Comparison of ENCODE assay signal across 10 cellular contexts in the genomic region with DNA sequence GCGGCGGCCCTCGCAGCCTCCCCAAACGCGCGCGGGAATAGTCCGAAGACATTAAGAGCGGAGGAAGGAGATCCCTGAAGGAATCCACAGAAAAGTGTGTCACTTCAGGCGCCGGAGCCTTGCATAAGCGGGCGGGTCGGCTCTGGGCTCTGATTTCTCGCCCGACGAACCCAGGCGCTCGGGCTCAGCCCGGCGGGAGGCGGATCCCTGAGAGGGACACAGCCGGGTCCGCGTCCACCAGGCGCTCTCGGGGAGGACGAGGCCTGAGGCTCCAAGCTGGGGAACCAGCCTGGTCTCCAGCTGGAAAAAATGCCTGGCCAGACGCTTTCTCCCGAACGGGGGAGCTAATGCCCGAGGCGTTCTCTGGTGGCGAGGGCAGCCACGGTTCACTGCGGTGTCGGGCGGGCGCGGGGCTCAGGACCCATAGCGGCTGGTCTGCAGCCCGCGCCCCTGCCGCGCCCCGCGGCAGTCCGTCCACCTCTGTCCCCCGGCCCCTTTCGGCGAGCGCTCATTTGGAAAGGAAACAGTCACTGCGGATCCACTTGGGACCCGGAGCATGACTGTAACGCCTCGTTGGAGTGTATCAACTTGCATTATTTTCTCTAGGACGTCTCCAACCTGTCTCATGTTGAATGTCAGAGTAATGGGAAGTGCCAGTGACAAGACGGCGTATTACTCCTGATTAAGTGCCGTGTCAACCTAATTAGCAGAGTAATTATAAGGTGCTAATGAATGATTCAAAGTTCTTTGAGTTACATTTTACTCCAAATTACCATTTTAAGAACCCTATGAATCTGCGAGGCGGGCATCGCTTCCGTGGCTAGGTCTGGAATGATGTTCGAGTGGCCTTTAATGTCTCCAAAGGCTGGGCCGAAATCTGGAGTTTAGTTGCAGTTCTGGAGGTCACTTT. TPM values are rescaled to one million over a fixed set of nuclear protein-coding genes. Genes with fewer than 3 reads are reported as not detected.
DNase-seq lines count a peak whose midpoint lies in the region; ATAC-seq lines count a peak whose summit lies in the region.
"Had no signal": no experiment of that assay in that cellular context is flagged by ENCODE, and none has a peak within 500 bp of the region (broad histone marks: within the 10 kb centered on the region; RNA-seq: fewer than 3 reads in every experiment).

No MANE protein-coding gene starts in this region.

- H3K9me3 ChIP-seq in CD4-positive, CD25-positive, alpha-beta regulatory T cell (ENCODE audit: control insufficient read depth in 2 of 2, low read length in 2 of 2), result peaks cover 7 to 18% of the 10 kb centered on the region in 2 experiments
- no peaks in the 10 kb centered on the region for H3K9me3 ChIP-seq in neuron (ENCODE audit: low read length)

- ATAC-seq in CD4-positive, CD25-positive, alpha-beta regulatory T cell (ENCODE audit: low read depth in 2 of 2), result no peak
- ATAC-seq in GM18517 (IDR thresholded peaks at IDR 0.05; ENCODE audit: unreplicated experiment), result no peak
- ATAC-seq in GM21825 (IDR thresholded peaks at IDR 0.05; ENCODE audit: unreplicated experiment), result no peak
- no peak for ATAC-seq in stimulated activated memory B cell treated with anti-CD40 and anti-IgM and Interleukin-4, amounts not matched to agents 10 μg/mL and 1 μg/mL and 100 μg/mL, for 72 hours
- ATAC-seq in HG02759 (IDR thresholded peaks at IDR 0.05; ENCODE audit: unreplicated experiment), result no peak

- peaks cover 91% of the 10 kb centered on the region for H3K27me3 Mint-ChIP-seq in CD4-positive, CD25-positive, alpha-beta regulatory T cell
- peaks cover 73% of the 10 kb centered on the region for H3K27me3 Mint-ChIP-seq in IgD-negative memory B cell
- H3K27me3 Mint-ChIP-seq in stimulated activated memory B cell treated with anti-CD40 and anti-IgM and Interleukin-4, amounts not matched to agents 10 μg/mL and 1 μg/mL and 100 μg/mL, for 72 hours, result peaks cover 99% of the 10 kb centered on the region

- peak overlapping the region in 2 of 3 donors; percentile 77 to 82 for H3K27ac Mint-ChIP-seq in CD4-positive, CD25-positive, alpha-beta regulatory T cell
- H3K27ac Mint-ChIP-seq in IgD-negative memory B cell, result peak overlapping the region; percentile 87 to 99 (median 93)
- no peak overlapping the region for H3K27ac Mint-ChIP-seq in stimulated activated memory B cell treated with anti-CD40 and anti-IgM and Interleukin-4, amounts not matched to agents 10 μg/mL and 1 μg/mL and 100 μg/mL, for 72 hours

- no peak overlapping the region for H3K4me3 ChIP-seq in CD4-positive, CD25-positive, alpha-beta regulatory T cell (ENCODE audit: low read depth, low read length)
- H3K4me3 ChIP-seq in neuron (ENCODE audit: low read length), result peak overlapping the region; percentile 51

- H3K36me3 Mint-ChIP-seq in CD4-positive, CD25-positive, alpha-beta regulatory T cell, result no peaks in the 10 kb centered on the region
- no peaks in the 10 kb centered on the region for H3K36me3 Mint-ChIP-seq in IgD-negative memory B cell
- no peaks in the 10 kb centered on the region for H3K36me3 Mint-ChIP-seq in stimulated activated memory B cell treated with anti-CD40 and anti-IgM and Interleukin-4, amounts not matched to agents 10 μg/mL and 1 μg/mL and 100 μg/mL, for 72 hours

- H3K36me3 ChIP-seq in CD4-positive, CD25-positive, alpha-beta regulatory T cell (ENCODE audit: control insufficient read depth, insufficient read depth, low read length), result no peaks in the 10 kb centered on the region
- no peaks in the 10 kb centered on the region for H3K36me3 ChIP-seq in neuron (ENCODE audit: insufficient read depth, low read length)

- peak overlapping the region in 3 of 4 donors; percentile 64 to 79 (median 75) for H3K4me3 Mint-ChIP-seq in CD4-positive, CD25-positive, alpha-beta regulatory T cell
- peak overlapping the region in 3 of 4 donors; percentile 58 to 81 (median 74) for H3K4me3 Mint-ChIP-seq in IgD-negative memory B cell
- no peak overlapping the region for H3K4me3 Mint-ChIP-seq in stimulated activated memory B cell treated with anti-CD40 and anti-IgM and Interleukin-4, amounts not matched to agents 10 μg/mL and 1 μg/mL and 100 μg/mL, for 72 hours

- DNase-seq in CD4-positive, CD25-positive, alpha-beta regulatory T cell, result no peak
- DNase-seq in ecto neural progenitor cell (ENCODE audit: low spot score), result peak; percentile 81

- H3K4me1 Mint-ChIP-seq in CD4-positive, CD25-positive, alpha-beta regulatory T cell, result peaks cover 18 to 39% (median 22%) of the 10 kb centered on the region in 4 donors
- H3K4me1 Mint-ChIP-seq in IgD-negative memory B cell, result peaks cover 7 to 17% (median 15%) of the 10 kb centered on the region in 3 donors
- H3K4me1 Mint-ChIP-seq in stimulated activated memory B cell treated with anti-CD40 and anti-IgM and Interleukin-4, amounts not matched to agents 10 μg/mL and 1 μg/mL and 100 μg/mL, for 72 hours, result peaks cover 21% of the 10 kb centered on the region

- H3K27ac ChIP-seq in CD4-positive, CD25-positive, alpha-beta regulatory T cell (ENCODE audit: insufficient read depth, low read length, poor library complexity, severe bottlenecking), result no peak overlapping the region
- H3K27ac ChIP-seq: KMS-11, VCaP had no signal

- peaks cover 14% of the 10 kb centered on the region for H3K4me1 ChIP-seq in CD4-positive, CD25-positive, alpha-beta regulatory T cell (ENCODE audit: control insufficient read depth, insufficient read depth, low read length, poor library complexity, severe bottlenecking)
- H3K4me1 ChIP-seq in neuron (ENCODE audit: insufficient read depth, low read length), result no peaks in the 10 kb centered on the region

- H3K9me3 Mint-ChIP-seq in CD4-positive, CD25-positive, alpha-beta regulatory T cell, result peaks cover 0 to 29% (median 11%) of the 10 kb centered on the region in 7 donors
- peaks cover 0 to 19% (median 7%) of the 10 kb centered on the region in 3 donors for H3K9me3 Mint-ChIP-seq in IgD-negative memory B cell
- peaks cover 3% of the 10 kb centered on the region for H3K9me3 Mint-ChIP-seq in stimulated activated memory B cell treated with anti-CD40 and anti-IgM and Interleukin-4, amounts not matched to agents 10 μg/mL and 1 μg/mL and 100 μg/mL, for 72 hours

- H2AFZ ChIP-seq in neuron (ENCODE audit: low read depth, low read length), result peak overlapping the region; percentile 70

- peaks cover 56% of the 10 kb centered on the region for H3K27me3 ChIP-seq in CD4-positive, CD25-positive, alpha-beta regulatory T cell (ENCODE audit: control insufficient read depth, insufficient read depth, low read length)
- peaks cover 91% of the 10 kb centered on the region for H3K27me3 ChIP-seq in neuron (ENCODE audit: insufficient read depth, low read length)

RNA-seq across cellular contexts. Expression of a gene that starts 1.6 kb away (rescaled TPM):
- not detected for total RNA-seq in CD4-positive, CD25-positive, alpha-beta regulatory T cell
- not detected for polyA plus RNA-seq in CD4-positive, CD25-positive, alpha-beta regulatory T cell
- polyA plus RNA-seq in IgD-negative memory B cell, result not detected
